In genomic region chr12:10212623-10213131, GRCh38 we compare ENCODE assay signal across 8 cellular contexts. TPM values are rescaled to one million over a fixed set of nuclear protein-coding genes. Genes with fewer than 3 reads are reported as not detected.
DNase-seq lines count a peak whose midpoint lies in the region; ATAC-seq and TF ChIP-seq lines count a peak whose summit lies in the region.

TSS of gene GABARAPL1 (plus strand) at chr12:10212877. CDS start at chr12:10213130, 253 bp downstream.

- peak within 1 kb of the TSS; percentile 40 for H3K4me3 ChIP-seq in mucosa of descending colon

- H3K36me3 ChIP-seq in mucosa of descending colon (ENCODE audit: low read depth), result no peaks in the 10 kb centered on the region

- H3K4me1 ChIP-seq in mucosa of descending colon (ENCODE audit: low read depth), result peaks cover 15% of the 10 kb centered on the region

- intact Hi-C loops in mucosa of descending colon (cut with DNase I, micrococcal nuclease), result no loop called here

- peak; percentile 78 for ATAC-seq in HG03196 (IDR thresholded peaks at IDR 0.05; ENCODE audit: unreplicated experiment)
- ATAC-seq in mucosa of descending colon, result peak; percentile 82

- peak within 1 kb of the TSS; percentile 93 for H3K27ac ChIP-seq in epithelial cell of prostate

- H3K9me3 ChIP-seq in mucosa of descending colon, result no peaks in the 10 kb centered on the region

- no peak for TF ChIP-seq CTCF in mucosa of descending colon (IDR thresholded peaks at IDR 0.05)

- DNase-seq in SKM-1 treated with dmso at 0.1 percent for 144 hours (lab: John Stamatoyannopoulos, UW; ENCODE audit: unreplicated experiment) (peak; percentile 26), SKM-1 (lab: John Stamatoyannopoulos, UW; ENCODE audit: unreplicated experiment) (no peak), NOMO-1 treated with dmso at 0.1 percent for 144 hours (lab: John Stamatoyannopoulos, UW; ENCODE audit: unreplicated experiment) (peak; percentile 32), activated T-cell treated with anti-CD3 and anti-CD28 coated beads for 48 hours (ENCODE audit: low read depth) (peak; percentile 73), epithelial cell of prostate (ENCODE audit: low read depth, low spot score) (no peak), mucosa of descending colon (peak; percentile 86 to 89 (median 88))
- peak; percentile 53 to 59 for DNase-seq in stimulated activated CD8-positive, alpha-beta memory T cell treated with anti-CD3 and anti-CD28 coated beads, Interleukin-2, amount 100 ng/mL, for 1 hour (ENCODE audit: low read depth in 2 of 2)

RNA-seq across cellular contexts. Expression of gene GABARAPL1, which starts in this region (rescaled TPM):
- total RNA-seq in mucosa of descending colon, result 10 to 100 TPM; 34.4 to 93.4 (median 41.0) TPM

Comparison
In these comparisons a context has a peak if more than half of its experiments do, and no peak if none do; other contexts are left out.
1. DNase-seq: peak in SKM-1 treated with dmso at 0.1 percent for 144 hours (single experiment), NOMO-1 treated with dmso at 0.1 percent for 144 hours (single experiment), activated T-cell treated with anti-CD3 and anti-CD28 coated beads for 48 hours (single experiment), mucosa of descending colon (3 of 3) and stimulated activated CD8-positive, alpha-beta memory T cell treated with anti-CD3 and anti-CD28 coated beads, Interleukin-2, amount 100 ng/mL, for 1 hour (2 of 2); none in SKM-1 (single experiment) and epithelial cell of prostate (single experiment).